ENCODE assay signal across 8 cellular contexts in the genomic region with DNA sequence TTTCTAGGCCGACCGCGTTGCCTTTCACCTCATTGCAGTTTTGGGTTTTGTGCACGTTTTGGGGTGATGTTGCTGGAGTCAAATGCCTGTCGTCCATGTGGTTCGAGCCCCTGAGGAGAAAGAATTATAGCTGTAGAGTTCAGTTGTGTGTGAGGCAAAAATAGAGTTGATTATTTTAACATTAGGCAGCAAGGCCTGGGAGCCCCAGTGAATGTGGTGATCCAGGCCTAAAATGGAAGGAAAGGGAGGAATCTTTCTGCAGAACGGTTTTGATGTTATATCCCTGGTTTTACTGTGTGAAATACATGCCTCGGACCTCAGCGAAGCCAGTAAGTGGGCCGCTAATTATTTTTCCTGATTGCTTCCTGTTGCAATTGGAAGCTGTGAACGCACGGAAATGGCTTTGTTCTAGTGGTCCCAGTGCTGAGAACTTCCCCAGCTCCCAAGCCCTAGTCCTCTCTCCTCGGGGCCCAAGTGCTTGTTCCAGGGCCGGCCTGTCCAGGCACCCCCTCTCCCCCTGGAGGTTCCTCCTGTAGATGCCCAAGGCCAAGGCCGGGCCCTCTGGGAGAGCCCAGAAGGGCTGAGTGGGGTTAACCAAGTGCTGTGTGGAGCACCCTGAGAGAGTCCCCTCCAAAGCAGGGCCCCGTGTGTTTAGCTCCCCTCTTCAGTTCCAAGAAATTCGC. TPM values are rescaled to one million over a fixed set of nuclear protein-coding genes. Genes with fewer than 3 reads are reported as not detected.
DNase-seq lines count a peak whose midpoint lies in the region; ATAC-seq and TF ChIP-seq lines count a peak whose summit lies in the region.

No MANE protein-coding gene starts in this region.

- DNase-seq in T-helper 2 cell treated with Interferon-gamma antibody and Interleukin-4, amounts not matched to agents 5 μg/mL and 100 μg/mL, for 36 hours (ENCODE audit: low spot score): no peak
- no peak for DNase-seq in T-helper 2 cell
- no peak for DNase-seq in activated CD8-positive, alpha-beta T cell treated with anti-CD3 and anti-CD28 coated beads, Interleukin-2, amount 10 ng/mL, durations not matched to agents 7 days and 5 days
- no peak for DNase-seq in suprapubic skin (ENCODE audit: low spot score in 2 of 2)
- DNase-seq in MV-4-11 (lab: John Stamatoyannopoulos, UW): no peak
- no peak for DNase-seq in hypothalamus (lab: John Stamatoyannopoulos, UW)

- H3K9me3 Mint-ChIP-seq in T-helper 2 cell treated with Interferon-gamma antibody and Interleukin-4, amounts not matched to agents 5 μg/mL and 100 μg/mL, for 36 hours: no peaks in the 10 kb centered on the region
- no peaks in the 10 kb centered on the region for H3K9me3 Mint-ChIP-seq in activated CD8-positive, alpha-beta T cell treated with anti-CD3 and anti-CD28 coated beads, Interleukin-2, amount 10 ng/mL, durations not matched to agents 7 days and 5 days (ENCODE audit: insufficient read depth)

- H3K27me3 Mint-ChIP-seq in T-helper 2 cell treated with Interferon-gamma antibody and Interleukin-4, amounts not matched to agents 5 μg/mL and 100 μg/mL, for 36 hours (ENCODE audit: low read depth): peaks cover 25% of the 10 kb centered on the region
- no peaks in the 10 kb centered on the region for H3K27me3 Mint-ChIP-seq in activated CD8-positive, alpha-beta T cell treated with anti-CD3 and anti-CD28 coated beads, Interleukin-2, amount 10 ng/mL, durations not matched to agents 7 days and 5 days (ENCODE audit: low read depth)

- POLR2A ChIA-PET in activated CD8-positive, alpha-beta T cell treated with anti-CD3 and anti-CD28 coated beads, Interleukin-2, amount 10 ng/mL, durations not matched to agents 7 days and 5 days (lab: Charles Lee): no interaction called here

- no peak for TF ChIP-seq CTCF in suprapubic skin (IDR thresholded peaks at IDR 0.05)

- H3K4me3 Mint-ChIP-seq in T-helper 2 cell treated with Interferon-gamma antibody and Interleukin-4, amounts not matched to agents 5 μg/mL and 100 μg/mL, for 36 hours: peak overlapping the region; percentile 78
- peak overlapping the region; percentile 91 for H3K4me3 Mint-ChIP-seq in activated CD8-positive, alpha-beta T cell treated with anti-CD3 and anti-CD28 coated beads, Interleukin-2, amount 10 ng/mL, durations not matched to agents 7 days and 5 days

- H3K9me3 ChIP-seq in iPS-20b (ENCODE audit: insufficient read depth, low read depth, low read length) (no peaks in the 10 kb centered on the region), suprapubic skin (no peaks in the 10 kb centered on the region)

- H3K4me3 ChIP-seq in iPS-20b (ENCODE audit: low read length) (peak overlapping the region; percentile 66), suprapubic skin (peak overlapping the region; percentile 74)

- H3K36me3 ChIP-seq in iPS-20b (ENCODE audit: insufficient read depth, low read depth, low read length) (no peaks in the 10 kb centered on the region), suprapubic skin (no peaks in the 10 kb centered on the region)

- peaks cover 7% of the 10 kb centered on the region for H3K27me3 ChIP-seq in iPS-20b (ENCODE audit: insufficient read depth, low read length)
- H3K27me3 ChIP-seq in suprapubic skin: no peaks in the 10 kb centered on the region

- no peak for TF ChIP-seq POLR2A in suprapubic skin (IDR thresholded peaks at IDR 0.05)

- WGBS in suprapubic skin: 16% methylated on average over 17 of the region's 17 CpGs

- no peak overlapping the region for H3K27ac ChIP-seq in iPS-20b (ENCODE audit: low read length)
- peak overlapping the region; percentile 83 for H3K27ac ChIP-seq in suprapubic skin

- no peaks in the 10 kb centered on the region for H3K36me3 Mint-ChIP-seq in T-helper 2 cell treated with Interferon-gamma antibody and Interleukin-4, amounts not matched to agents 5 μg/mL and 100 μg/mL, for 36 hours (ENCODE audit: low read depth)
- peaks cover 10% of the 10 kb centered on the region for H3K36me3 Mint-ChIP-seq in activated CD8-positive, alpha-beta T cell treated with anti-CD3 and anti-CD28 coated beads, Interleukin-2, amount 10 ng/mL, durations not matched to agents 7 days and 5 days (ENCODE audit: low read depth)

- CTCF ChIA-PET in activated CD8-positive, alpha-beta T cell treated with anti-CD3 and anti-CD28 coated beads, Interleukin-2, amount 10 ng/mL, durations not matched to agents 7 days and 5 days (lab: Charles Lee): interaction anchor here (0.6 to 1.3 kb wide), 3 partner anchors 17 to 165 kb away, joined by 3 to 4 read pairs (median 4); no protein-coding TSS in a partner anchor

- H3K9ac ChIP-seq in iPS-20b (ENCODE audit: low read depth, low read length): peak overlapping the region; percentile 63; the same call in 1 of the 2 replicates

- H3K4me1 Mint-ChIP-seq in T-helper 2 cell treated with Interferon-gamma antibody and Interleukin-4, amounts not matched to agents 5 μg/mL and 100 μg/mL, for 36 hours (ENCODE audit: low read depth): peaks cover 21% of the 10 kb centered on the region
- H3K4me1 Mint-ChIP-seq in activated CD8-positive, alpha-beta T cell treated with anti-CD3 and anti-CD28 coated beads, Interleukin-2, amount 10 ng/mL, durations not matched to agents 7 days and 5 days (ENCODE audit: low read depth): peaks cover 53% of the 10 kb centered on the region

- H3K27ac Mint-ChIP-seq in T-helper 2 cell treated with Interferon-gamma antibody and Interleukin-4, amounts not matched to agents 5 μg/mL and 100 μg/mL, for 36 hours: no peak overlapping the region
- peak overlapping the region; percentile 53 for H3K27ac Mint-ChIP-seq in activated CD8-positive, alpha-beta T cell treated with anti-CD3 and anti-CD28 coated beads, Interleukin-2, amount 10 ng/mL, durations not matched to agents 7 days and 5 days

- no peak for ATAC-seq in activated CD8-positive, alpha-beta T cell treated with anti-CD3 and anti-CD28 coated beads, Interleukin-2, amount 10 ng/mL, durations not matched to agents 7 days and 5 days
- ATAC-seq in HG02623 (IDR thresholded peaks at IDR 0.05; ENCODE audit: unreplicated experiment): no peak

- H3K4me1 ChIP-seq in iPS-20b (ENCODE audit: insufficient read depth, low read length) (peaks cover 22% of the 10 kb centered on the region; the same call in 1 of the 2 replicates), suprapubic skin (peaks cover 40% of the 10 kb centered on the region)

- no peak for TF ChIP-seq EP300 in suprapubic skin (IDR thresholded peaks at IDR 0.05)

RNA-seq across cellular contexts. Expression of a gene that starts 2.0 kb away (rescaled TPM):
- total RNA-seq in activated CD8-positive, alpha-beta T cell treated with anti-CD3 and anti-CD28 coated beads, Interleukin-2, amount 10 ng/mL, durations not matched to agents 7 days and 5 days: 10 to 100 TPM; 37.1 to 46.3 TPM
- total RNA-seq in suprapubic skin: 10 to 100 TPM; 27.3 to 60.1 (median 35.0) TPM

RNA-seq across cellular contexts. Expression of a gene that starts 42.6 kb away (rescaled TPM):
- total RNA-seq in activated CD8-positive, alpha-beta T cell treated with anti-CD3 and anti-CD28 coated beads, Interleukin-2, amount 10 ng/mL, durations not matched to agents 7 days and 5 days: 10 to 100 TPM; 29.2 to 30.0 TPM
- 10 to 100 TPM in 3 of 4 donors, 1 to 10 TPM in 1; 7.2 to 24.8 (median 16.7) TPM for total RNA-seq in suprapubic skin
